7 cellular contexts compared by ENCODE assay signal in the genomic region with DNA sequence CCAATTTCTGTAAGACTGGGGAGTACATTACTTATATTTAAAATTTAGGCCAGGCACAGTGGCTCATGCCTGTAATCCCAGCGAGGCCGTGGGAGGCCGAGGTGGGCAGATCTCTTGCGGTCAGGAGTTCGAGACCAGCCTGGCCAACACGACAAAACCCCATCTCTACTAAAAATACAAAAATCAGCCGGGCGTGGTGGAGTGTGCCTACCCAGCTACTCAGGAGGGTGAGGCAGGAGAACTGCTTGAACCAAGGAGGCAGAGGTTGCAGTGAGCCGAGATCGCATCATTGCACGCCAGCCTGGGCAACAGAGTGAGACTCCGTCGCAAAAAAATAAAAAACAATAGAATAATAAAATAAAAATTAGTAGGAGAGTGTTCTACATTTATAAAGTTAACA. TPM values are rescaled to one million over a fixed set of nuclear protein-coding genes. Genes with fewer than 3 reads are reported as not detected.
A peak's percentile ranks its signal among the peaks of the same experiment; 100 is the strongest.
DNase-seq lines count a peak whose midpoint lies in the region; ATAC-seq and TF ChIP-seq lines count a peak whose summit lies in the region.
"Not testable (repeated sequence)": the region's sequence is repeated elsewhere in the genome, so short reads cannot be mapped to it uniquely, and the experiment has no call there.

No MANE protein-coding gene starts in this region.

- not testable (repeated sequence) for H3K36me3 ChIP-seq in Karpas-422 (ENCODE audit: insufficient read depth, low read length); cardiac muscle cell; naive thymus-derived CD4-positive, alpha-beta T cell (ENCODE audit: control insufficient read depth in 2 of 3, insufficient read depth in 3 of 3, low read length in 3 of 3); sigmoid colon

- peak overlapping the region; percentile 17 for H3K4me3 Mint-ChIP-seq in activated CD4-positive, alpha-beta T cell treated with anti-CD3 and anti-CD28 coated beads for 36 hours
- peak overlapping the region; percentile 90 to 96 (median 93) for H3K4me3 Mint-ChIP-seq in brain
- H3K4me3 Mint-ChIP-seq in naive thymus-derived CD4-positive, alpha-beta T cell: peak overlapping the region; percentile 25 to 98 (median 66)

- POLR2A ChIA-PET in activated CD4-positive, alpha-beta T cell treated with anti-CD3 and anti-CD28 coated beads for 36 hours (lab: Charles Lee): not testable (repeated sequence)
- POLR2A ChIA-PET in naive thymus-derived CD4-positive, alpha-beta T cell (lab: Charles Lee): interaction anchor here (1.7 kb wide), 1 partner anchor 1990 kb away, joined by 8 read pairs; a partner anchor contains a TSS

- not testable (repeated sequence) for H2AFZ ChIP-seq in Karpas-422 (ENCODE audit: low read length)

- H4K20me1 ChIP-seq in Karpas-422 (ENCODE audit: insufficient read depth, low read depth, low read length): not testable (repeated sequence)

- H3K27ac ChIP-seq in Karpas-422 (ENCODE audit: low read length): peak overlapping the region; percentile 83
- H3K27ac ChIP-seq in cardiac muscle cell: peak overlapping the region; percentile 74
- not testable (repeated sequence) for H3K27ac ChIP-seq in naive thymus-derived CD4-positive, alpha-beta T cell (ENCODE audit: low read depth, low read length)
- peak overlapping the region in 3 of 4 donors; percentile 94 to 100 (median 100) for H3K27ac ChIP-seq in sigmoid colon

- H3K4me1 ChIP-seq in Karpas-422 (ENCODE audit: low read length) (peaks cover 45% of the 10 kb centered on the region), cardiac muscle cell (ENCODE audit: low read depth) (peaks cover 25% of the 10 kb centered on the region), sigmoid colon (peaks cover 0 to 69% (median 60%) of the 10 kb centered on the region in 4 donors)
- peaks cover 16 to 30% of the 10 kb centered on the region in 2 donors for H3K4me1 ChIP-seq in naive thymus-derived CD4-positive, alpha-beta T cell (ENCODE audit: control insufficient read depth in 2 of 2, insufficient read depth in 2 of 2, low read length in 2 of 2)

- not testable (repeated sequence) for H3K9me2 ChIP-seq in Karpas-422 (replicated peaks; ENCODE audit: insufficient read depth, low read length)

- in situ Hi-C loops in Caki2 (cut with HindIII; ENCODE audit: low pct_unique_long_range_greater_than_20kb, low sequenced_read_pairs): not testable (repeated sequence)

- not testable (repeated sequence) for H3K9me3 Mint-ChIP-seq in activated CD4-positive, alpha-beta T cell treated with anti-CD3 and anti-CD28 coated beads for 36 hours (ENCODE audit: low read depth); brain; naive thymus-derived CD4-positive, alpha-beta T cell

- H3K9me3 ChIP-seq in Karpas-422 (ENCODE audit: low read length); cardiac muscle cell (ENCODE audit: low read depth); naive thymus-derived CD4-positive, alpha-beta T cell (ENCODE audit: control insufficient read depth in 2 of 3, low read length in 3 of 3); sigmoid colon: not testable (repeated sequence)

- not testable (repeated sequence) for ATAC-seq in activated CD4-positive, alpha-beta T cell treated with anti-CD3 and anti-CD28 coated beads for 36 hours; naive thymus-derived CD4-positive, alpha-beta T cell

- intact Hi-C loops in activated CD4-positive, alpha-beta T cell treated with anti-CD3 and anti-CD28 coated beads for 36 hours (cut with DNase I, micrococcal nuclease): loop anchor here in 1 of 2 experiments (5.0 kb wide), 2 partner anchors 474 to 756 kb away; no protein-coding TSS in a partner anchor
- intact Hi-C loops in naive thymus-derived CD4-positive, alpha-beta T cell (cut with micrococcal nuclease): loop anchor here (5.0 to 10.0 kb wide), 11 partner anchors 34 to 1993 kb away; a partner anchor contains a TSS
- intact Hi-C loops in sigmoid colon (cut with DNase I): loop anchor here (5.0 to 10.0 kb wide), 3 partner anchors 179 to 1483 kb away; a partner anchor contains a TSS

- CTCF ChIA-PET in activated CD4-positive, alpha-beta T cell treated with anti-CD3 and anti-CD28 coated beads for 36 hours (lab: Charles Lee): interaction anchor here (0.7 to 1.5 kb wide), 3 partner anchors 58 to 159 kb away, joined by 3 to 4 read pairs (median 4); no protein-coding TSS in a partner anchor
- CTCF ChIA-PET in naive thymus-derived CD4-positive, alpha-beta T cell (lab: Charles Lee): not testable (repeated sequence)

- H3K27me3 Mint-ChIP-seq in activated CD4-positive, alpha-beta T cell treated with anti-CD3 and anti-CD28 coated beads for 36 hours; naive thymus-derived CD4-positive, alpha-beta T cell: not testable (repeated sequence)
- H3K27me3 Mint-ChIP-seq in brain: peaks cover 15% of the 10 kb centered on the region

- H3K36me3 Mint-ChIP-seq in activated CD4-positive, alpha-beta T cell treated with anti-CD3 and anti-CD28 coated beads for 36 hours (ENCODE audit: low read depth): not testable (repeated sequence)
- peaks cover 26% of the 10 kb centered on the region for H3K36me3 Mint-ChIP-seq in brain
- H3K36me3 Mint-ChIP-seq in naive thymus-derived CD4-positive, alpha-beta T cell: peaks cover 3 to 10% (median 4%) of the 10 kb centered on the region in 5 donors

- H3K4me3 ChIP-seq in Karpas-422 (ENCODE audit: low read length): peak overlapping the region; percentile 78
- H3K4me3 ChIP-seq in cardiac muscle cell; naive thymus-derived CD4-positive, alpha-beta T cell (ENCODE audit: low read length); sigmoid colon: not testable (repeated sequence)

- DNase-seq in Caki2 (ENCODE audit: low read depth): peak; percentile 21
- DNase-seq in Karpas-422; activated CD4-positive, alpha-beta T cell treated with anti-CD3 and anti-CD28 coated beads for 36 hours; cardiac muscle cell (ENCODE audit: low read depth in 1 of 2, low spot score in 1 of 2); naive thymus-derived CD4-positive, alpha-beta T cell; sigmoid colon: not testable (repeated sequence)

- TF ChIP-seq CTCF in brain (conservative IDR thresholded peaks at IDR 0.05); cardiac muscle cell (IDR thresholded peaks at IDR 0.05; ENCODE audit: low read depth, low read length); sigmoid colon (IDR thresholded peaks at IDR 0.05): not testable (repeated sequence)

- peaks cover 75% of the 10 kb centered on the region for H3K79me2 ChIP-seq in Karpas-422 (ENCODE audit: low read length)

- not testable (repeated sequence) for TF ChIP-seq EP300 in sigmoid colon (IDR thresholded peaks at IDR 0.05)

- 0 out of 2 replicates have a peak overlapping the region, but pooled peaks have one; percentile 94 for H3K9ac ChIP-seq in Karpas-422 (ENCODE audit: low read length)

- not testable (repeated sequence) for H3K27ac Mint-ChIP-seq in activated CD4-positive, alpha-beta T cell treated with anti-CD3 and anti-CD28 coated beads for 36 hours
- H3K27ac Mint-ChIP-seq in brain: peak overlapping the region in 4 of 5 experiments; percentile 35 to 86 (median 68)
- peak overlapping the region in 2 of 9 donors; percentile 41 to 59 for H3K27ac Mint-ChIP-seq in naive thymus-derived CD4-positive, alpha-beta T cell

- 84 to 86% methylated on average over 13 of the region's 13 CpGs for WGBS in sigmoid colon, 2 donors

- not testable (repeated sequence) for TF ChIP-seq POLR2A in sigmoid colon (IDR thresholded peaks at IDR 0.05)

- H3K27me3 ChIP-seq in Karpas-422 (ENCODE audit: low read length); cardiac muscle cell; naive thymus-derived CD4-positive, alpha-beta T cell (ENCODE audit: control insufficient read depth in 2 of 2, insufficient read depth in 2 of 2, low read length in 2 of 2); sigmoid colon: not testable (repeated sequence)

- peaks cover 47% of the 10 kb centered on the region for H3K4me1 Mint-ChIP-seq in activated CD4-positive, alpha-beta T cell treated with anti-CD3 and anti-CD28 coated beads for 36 hours
- peaks cover 74% of the 10 kb centered on the region for H3K4me1 Mint-ChIP-seq in brain
- H3K4me1 Mint-ChIP-seq in naive thymus-derived CD4-positive, alpha-beta T cell: peaks cover 39 to 71% (median 58%) of the 10 kb centered on the region in 7 donors

- peak overlapping the region; percentile 97 for H3K4me2 ChIP-seq in Karpas-422 (ENCODE audit: low read depth, low read length, poor library complexity, severe bottlenecking)

RNA-seq across cellular contexts. Expression of a gene that starts 2.5 kb away (rescaled TPM):
- total RNA-seq in Caki2 (2014; rRNA removed; shearing (Covaris generic); ENCODE audit: low replicate concordance): 59.0 and 67.3 TPM in 2 replicates
- total RNA-seq in Karpas-422 (2014; rRNA removed; shearing (Covaris generic); ENCODE audit: low replicate concordance): 71.5 and 89.5 TPM in 2 replicates
- total RNA-seq in activated CD4-positive, alpha-beta T cell treated with anti-CD3 and anti-CD28 coated beads for 36 hours: 10 to 100 TPM; 66.8 to 74.7 TPM
- polyA plus RNA-seq in brain (ENCODE audit: insufficient read depth, low read depth, low replicate concordance): 40.3 TPM
- total RNA-seq in cardiac muscle cell: 104 and 153 TPM in 2 replicates
- polyA plus RNA-seq in cardiac muscle cell: 82.8 and 97.0 TPM in 2 replicates
- 100 to 1,000 TPM in 4 of 5 experiments, 10 to 100 TPM in 1; 93.4 to 129 (median 125) TPM for total RNA-seq in naive thymus-derived CD4-positive, alpha-beta T cell
- 10 to 100 TPM; 50.2 to 87.8 TPM for polyA plus RNA-seq in naive thymus-derived CD4-positive, alpha-beta T cell
- total RNA-seq in sigmoid colon: 100 to 1,000 TPM in 1 of 4 donors, 10 to 100 TPM in 3; 83.8 to 101 (median 95.1) TPM
- polyA plus RNA-seq in sigmoid colon: 10 to 100 TPM; 45.0 to 62.0 (median 56.0) TPM

Comparison
In these comparisons a context has a peak if more than half of its experiments do, and no peak if none do; other contexts are left out.
1. H3K4me3 Mint-ChIP-seq: peak in every context shown above with its lines; median percentile 93 in brain; 66 in naive thymus-derived CD4-positive, alpha-beta T cell; 17 in activated CD4-positive, alpha-beta T cell treated with anti-CD3 and anti-CD28 coated beads for 36 hours.